ENCODE assay signal across 18 cellular contexts in genomic region chr16:50389900-50390896, GRCh38. TPM values are rescaled to one million over a fixed set of nuclear protein-coding genes. Genes with fewer than 3 reads are reported as not detected.
A peak's percentile ranks its signal among the peaks of the same experiment; 100 is the strongest.
DNase-seq lines count a peak whose midpoint lies in the region; ATAC-seq and TF ChIP-seq lines count a peak whose summit lies in the region.
"Had no signal": no experiment of that assay in that cellular context is flagged by ENCODE, and none has a peak within 500 bp of the region (broad histone marks: within the 10 kb centered on the region; RNA-seq: fewer than 3 reads in every experiment).

No MANE protein-coding gene starts in this region.

- H2AFZ ChIP-seq in GM23248 (0 out of 2 replicates have a peak overlapping the region, but pooled peaks have one; percentile 5), neuronal stem cell (ENCODE audit: low read length) (peak overlapping the region; percentile 83)

- H3K18ac ChIP-seq in neuronal stem cell (ENCODE audit: low read length), result peak overlapping the region; percentile 73

- H3K36me3 Mint-ChIP-seq in WTC11, result no peaks in the 10 kb centered on the region
- H3K36me3 Mint-ChIP-seq: CD14-positive monocyte had no signal

- H3K79me2 ChIP-seq in GM23248 (ENCODE audit: insufficient read depth), result no peaks in the 10 kb centered on the region

- H3K4me3 ChIP-seq in GM23248, result no peak overlapping the region
- no peak overlapping the region for H3K4me3 ChIP-seq in neuronal stem cell (ENCODE audit: low read length in 2 of 2)

- no peak overlapping the region for H4K91ac ChIP-seq in neuronal stem cell (ENCODE audit: low read depth, low read length, poor library complexity)

- 44 to 50% methylated on average over 16 to 20 of the region's 20 CpGs for WGBS in GM23248 (ENCODE audit: low coverage in 1 of 2, low lambda C conversion rate in 2 of 2, missing lambda C conversion rate in 2 of 2), 2 experiments
- WGBS in neuronal stem cell (ENCODE audit: extremely low coverage in 2 of 2, insufficient read length in 2 of 2, insufficient replicate concordance in 1 of 2), 2 donors, result no CpG with 5 or more reads among the region's 20 CpGs

- no peak overlapping the region for H3K23ac ChIP-seq in neuronal stem cell (ENCODE audit: low read depth, low read length, poor library complexity)

- peak overlapping the region; percentile 1 for H2BK12ac ChIP-seq in neuronal stem cell (ENCODE audit: low read length)

- no peak overlapping the region for H3K4me3 Mint-ChIP-seq in WTC11
- H3K4me3 Mint-ChIP-seq: CD14-positive monocyte had no signal

- H3K79me1 ChIP-seq in neuronal stem cell (ENCODE audit: low read depth, low read length), result no peaks in the 10 kb centered on the region

- DNase-seq in GM23248 (no peak), WTC11 (ENCODE audit: low spot score) (no peak), islet precursor cell (peak; percentile 56), neuronal stem cell (ENCODE audit: low spot score) (no peak), NCI-H774 (lab: John Stamatoyannopoulos, UW) (no peak), GM10248 (ENCODE audit: extremely low spot score) (no peak)
- DNase-seq: Caco-2, KBM-7, NCI-H1092 treated with DMSO at 0.1 percent for 48 hours, NCI-H1694 treated with DMSO at 0.1 percent for 48 hours, NCI-H2171, NCI-H446 treated with DMSO at 0.1 percent for 48 hours, NCI-H748 treated with DMSO at 0.1 percent for 48 hours, Right ventricle myocardium superior had no signal

- H3K27me3 ChIP-seq in GM23248 (replicated peaks; ENCODE audit: insufficient read depth), result peaks cover 4% of the 10 kb centered on the region; the same call in 1 of the 2 replicates
- H3K27me3 ChIP-seq in neuronal stem cell (ENCODE audit: control insufficient read depth in 3 of 3, insufficient read depth in 3 of 3, low read depth in 1 of 3, low read length in 3 of 3), result no peaks in the 10 kb centered on the region

- H3K27ac ChIP-seq in GM23248 (no peak overlapping the region), neuronal stem cell (replicated peaks; ENCODE audit: low read length) (peak overlapping the region; percentile 42)
- H3K27ac ChIP-seq: HL-60 had no signal

- H2BK15ac ChIP-seq in neuronal stem cell (ENCODE audit: low read length), result peak overlapping the region; percentile 28

- no peaks in the 10 kb centered on the region for H4K20me1 ChIP-seq in GM23248 (ENCODE audit: insufficient read depth)

- in situ Hi-C loops in GM23248 (cut with MboI), result no loop called here

- H3F3A ChIP-seq in GM23248 (ENCODE audit: insufficient read depth), result no peaks in the 10 kb centered on the region

- peaks cover 8% of the 10 kb centered on the region for H3K9me3 Mint-ChIP-seq in WTC11
- H3K9me3 Mint-ChIP-seq: CD14-positive monocyte had no signal

- no peak overlapping the region for H3K14ac ChIP-seq in neuronal stem cell (ENCODE audit: low read length)

- POLR2A ChIA-PET in WTC11 (lab: Charles Lee), result interaction anchor here (0.7 kb wide), 1 partner anchor 1187 kb away, joined by 3 read pairs; no protein-coding TSS in a partner anchor
- POLR2A ChIA-PET in GM10248 (lab: Yijun Ruan, JAX), result no interaction called here

- no peak overlapping the region for H3K4ac ChIP-seq in neuronal stem cell (ENCODE audit: low read length)

- CTCF ChIA-PET in WTC11 (lab: Charles Lee) (interaction anchor here (2.1 kb wide), 1 partner anchor 275 kb away, joined by 6 read pairs; no protein-coding TSS in a partner anchor), GM10248 (lab: Yijun Ruan, JAX) (interaction anchor here (1.2 kb wide), 1 partner anchor 18 kb away, joined by 4 read pairs; no protein-coding TSS in a partner anchor)

- H3K4me2 ChIP-seq in GM23248 (ENCODE audit: unreplicated experiment), result no peak overlapping the region
- no peak overlapping the region for H3K4me2 ChIP-seq in neuronal stem cell (ENCODE audit: insufficient read depth, low read length, poor library complexity, severe bottlenecking)

- H2BK120ac ChIP-seq in neuronal stem cell (ENCODE audit: low read depth, low read length), result no peak overlapping the region

- H3K4me1 Mint-ChIP-seq in WTC11, result peaks cover 18% of the 10 kb centered on the region
- H3K4me1 Mint-ChIP-seq: CD14-positive monocyte had no signal

- H3K9me2 ChIP-seq in GM23248 (ENCODE audit: insufficient read depth), result no peaks in the 10 kb centered on the region

- H3K4me1 ChIP-seq in GM23248 (ENCODE audit: insufficient read depth), result no peaks in the 10 kb centered on the region
- H3K4me1 ChIP-seq in neuronal stem cell (ENCODE audit: control insufficient read depth in 2 of 2, insufficient read depth in 1 of 2, low read depth in 1 of 2, low read length in 2 of 2), result peaks cover 13 to 16% of the 10 kb centered on the region in 2 donors
- H3K4me1 ChIP-seq: Caco-2 had no signal

- H2AK5ac ChIP-seq in neuronal stem cell (ENCODE audit: low read depth, low read length), result no peak overlapping the region

- TF ChIP-seq CTCF in WTC11 (IDR thresholded peaks at IDR 0.05), result no peak
- TF ChIP-seq CTCF in GM10248 (IDR thresholded peaks at IDR 0.05; ENCODE audit: control extremely low read depth, extremely low read depth, low read depth, missing control alignments), result no peak

- no peaks in the 10 kb centered on the region for H3K9me3 ChIP-seq in GM23248 (ENCODE audit: low read depth)
- no peaks in the 10 kb centered on the region for H3K9me3 ChIP-seq in neuronal stem cell (replicated peaks in 1 of 2; ENCODE audit: control insufficient read depth in 2 of 2, insufficient read depth in 1 of 2, low read depth in 1 of 2, low read length in 2 of 2)
- H3K9me3 ChIP-seq: Caco-2 had no signal

- H2BK5ac ChIP-seq in neuronal stem cell (ENCODE audit: low read length), result no peak overlapping the region

- ATAC-seq in WTC11, result no peak
- no peak for ATAC-seq in GM19467 (IDR thresholded peaks at IDR 0.05; ENCODE audit: unreplicated experiment)
- ATAC-seq: Panc1 had no signal

- no peak overlapping the region for H3K9ac ChIP-seq in GM23248
- H3K9ac ChIP-seq in neuronal stem cell (ENCODE audit: low read depth, low read length, poor library complexity), result no peak overlapping the region

- H3K36me3 ChIP-seq in GM23248 (ENCODE audit: low read depth) (no peaks in the 10 kb centered on the region), neuronal stem cell (replicated peaks in 1 of 2; ENCODE audit: control insufficient read depth in 2 of 2, insufficient read depth in 2 of 2, low read length in 2 of 2) (no peaks in the 10 kb centered on the region)

- H4K8ac ChIP-seq in neuronal stem cell (ENCODE audit: low read depth, low read length), result no peak overlapping the region

- H3K27me3 Mint-ChIP-seq in WTC11 (ENCODE audit: low read depth), result no peaks in the 10 kb centered on the region; the same call in 1 of the 2 replicates

- no peak overlapping the region for H3K27ac Mint-ChIP-seq in WTC11

TF ChIP-seq in WTC11, 78 proteins besides CTCF, POLR2A, EP300 and RAD21:
- TF ChIP-seq GABPB1 (CRISPR knock-in tag; IDR thresholded peaks at IDR 0.05), result peak; percentile 85
- no peak for TF ChIP-seq ZNF317 (CRISPR knock-in tag; IDR thresholded peaks at IDR 0.05; ENCODE audit: borderline replicate concordance, low read depth)
TF ChIP-seq in WTC11: peak in this region for 1.

RNA-seq across cellular contexts. Expression of gene BRD7, which starts 21.4 kb away (rescaled TPM):
- total RNA-seq in GM23248 (2014; rRNA removed; shearing (Covaris generic)), result 34.5 and 35.8 TPM in 2 replicates
- 20.3 and 31.1 TPM in 2 replicates for polyA plus RNA-seq in GM23248 (2016; fragmentation: Nextera tagmentation; extraction: Ambion mirVana)
- 122 to 132 TPM (median 123 TPM) in 3 replicates for total RNA-seq in WTC11 (2021)
- polyA plus RNA-seq in neuronal stem cell (2013, experiment 1 of 2), result 185 TPM
- 195 TPM for polyA plus RNA-seq in neuronal stem cell (2013, experiment 2 of 2)
